Comparison of ENCODE assay signal across 8 cellular contexts in genomic region chr9:129783516-129784361, GRCh38. TPM values are rescaled to one million over a fixed set of nuclear protein-coding genes. Genes with fewer than 3 reads are reported as not detected.
DNase-seq lines count a peak whose midpoint lies in the region; ATAC-seq and TF ChIP-seq lines count a peak whose summit lies in the region.

No MANE protein-coding gene starts in this region.

- DNase-seq in DMS79 treated with DMSO at 0.1 percent for 48 hours (lab: John Stamatoyannopoulos, UW) (peak; percentile 64), Karpas-422 (peak; percentile 91), SHP77 treated with DMSO at 0.1 percent for 48 hours (lab: John Stamatoyannopoulos, UW) (peak; percentile 13), foreskin melanocyte (peak; percentile 59), osteocyte (ENCODE audit: extremely low spot score, unreplicated experiment) (peak; percentile 89), thoracic aorta (ENCODE audit: low spot score) (no peak)
- peak; percentile 63 for DNase-seq in activated T-helper 2 cell treated with anti-CD3 and anti-CD28 coated beads, Interferon-gamma antibody, Interleukin-2, Interleukin-4, amounts not matched to agents 10 μg/mL and 5 μg/mL and 100 μg/mL, durations not matched to agents 14 hours and 24 hours and 36 hours (ENCODE audit: low spot score)

- H3K27me3 ChIP-seq in Karpas-422 (ENCODE audit: low read length): no peaks in the 10 kb centered on the region
- H3K27me3 ChIP-seq in thoracic aorta (replicated peaks; ENCODE audit: insufficient read depth): no peaks in the 10 kb centered on the region

- H3K27ac ChIP-seq in Karpas-422 (ENCODE audit: low read length) (no peak overlapping the region), thoracic aorta (no peak overlapping the region)

- peaks cover 14% of the 10 kb centered on the region for H3K27me3 Mint-ChIP-seq in activated T-helper 2 cell treated with anti-CD3 and anti-CD28 coated beads, Interferon-gamma antibody, Interleukin-2, Interleukin-4, amounts not matched to agents 10 μg/mL and 5 μg/mL and 100 μg/mL, durations not matched to agents 14 hours and 24 hours and 36 hours (ENCODE audit: low read depth)
- peaks cover 31% of the 10 kb centered on the region for H3K27me3 Mint-ChIP-seq in osteocyte (ENCODE audit: unreplicated experiment)

- H3K27ac Mint-ChIP-seq in activated T-helper 2 cell treated with anti-CD3 and anti-CD28 coated beads, Interferon-gamma antibody, Interleukin-2, Interleukin-4, amounts not matched to agents 10 μg/mL and 5 μg/mL and 100 μg/mL, durations not matched to agents 14 hours and 24 hours and 36 hours: no peak overlapping the region
- H3K27ac Mint-ChIP-seq in osteocyte (ENCODE audit: unreplicated experiment): no peak overlapping the region

- H3K36me3 Mint-ChIP-seq in activated T-helper 2 cell treated with anti-CD3 and anti-CD28 coated beads, Interferon-gamma antibody, Interleukin-2, Interleukin-4, amounts not matched to agents 10 μg/mL and 5 μg/mL and 100 μg/mL, durations not matched to agents 14 hours and 24 hours and 36 hours (ENCODE audit: low read depth): no peaks in the 10 kb centered on the region
- no peaks in the 10 kb centered on the region for H3K36me3 Mint-ChIP-seq in osteocyte (ENCODE audit: unreplicated experiment)

- no peaks in the 10 kb centered on the region for H3K9me2 ChIP-seq in Karpas-422 (replicated peaks; ENCODE audit: insufficient read depth, low read length)

- no peaks in the 10 kb centered on the region for H3K36me3 ChIP-seq in Karpas-422 (ENCODE audit: insufficient read depth, low read length)
- no peaks in the 10 kb centered on the region for H3K36me3 ChIP-seq in thoracic aorta

- H3K4me2 ChIP-seq in Karpas-422 (ENCODE audit: low read depth, low read length, poor library complexity, severe bottlenecking): no peak overlapping the region

- peak; percentile 93 for TF ChIP-seq CTCF in osteocyte (IDR thresholded peaks at IDR 0.05)
- peak; percentile 91 for TF ChIP-seq CTCF in thoracic aorta (IDR thresholded peaks at IDR 0.05)

- intact Hi-C loops in activated T-helper 2 cell treated with anti-CD3 and anti-CD28 coated beads, Interferon-gamma antibody, Interleukin-2, Interleukin-4, amounts not matched to agents 10 μg/mL and 5 μg/mL and 100 μg/mL, durations not matched to agents 14 hours and 24 hours and 36 hours (cut with micrococcal nuclease): loop anchor here (1.0 to 10.0 kb wide), 3 partner anchors 46 to 649 kb away; partner anchors contain the start of gene ASB6

- H3K79me2 ChIP-seq in Karpas-422 (ENCODE audit: low read length): no peaks in the 10 kb centered on the region

- H3K4me3 Mint-ChIP-seq in activated T-helper 2 cell treated with anti-CD3 and anti-CD28 coated beads, Interferon-gamma antibody, Interleukin-2, Interleukin-4, amounts not matched to agents 10 μg/mL and 5 μg/mL and 100 μg/mL, durations not matched to agents 14 hours and 24 hours and 36 hours (ENCODE audit: low read depth): no peak overlapping the region
- H3K4me3 Mint-ChIP-seq in osteocyte (ENCODE audit: unreplicated experiment): no peak overlapping the region

- H3K9me3 Mint-ChIP-seq in activated T-helper 2 cell treated with anti-CD3 and anti-CD28 coated beads, Interferon-gamma antibody, Interleukin-2, Interleukin-4, amounts not matched to agents 10 μg/mL and 5 μg/mL and 100 μg/mL, durations not matched to agents 14 hours and 24 hours and 36 hours: no peaks in the 10 kb centered on the region
- H3K9me3 Mint-ChIP-seq in osteocyte (ENCODE audit: unreplicated experiment): no peaks in the 10 kb centered on the region

- no peaks in the 10 kb centered on the region for H4K20me1 ChIP-seq in Karpas-422 (ENCODE audit: insufficient read depth, low read depth, low read length)

- H3K9me3 ChIP-seq in Karpas-422 (ENCODE audit: low read length) (no peaks in the 10 kb centered on the region), thoracic aorta (no peaks in the 10 kb centered on the region)

- H3K4me1 ChIP-seq in Karpas-422 (ENCODE audit: low read length): no peaks in the 10 kb centered on the region
- no peaks in the 10 kb centered on the region for H3K4me1 ChIP-seq in thoracic aorta (ENCODE audit: control insufficient read depth in 1 of 2, low read depth in 2 of 2)

- no peak overlapping the region for H2AFZ ChIP-seq in Karpas-422 (ENCODE audit: low read length)

- peaks cover 4% of the 10 kb centered on the region for H3K4me1 Mint-ChIP-seq in activated T-helper 2 cell treated with anti-CD3 and anti-CD28 coated beads, Interferon-gamma antibody, Interleukin-2, Interleukin-4, amounts not matched to agents 10 μg/mL and 5 μg/mL and 100 μg/mL, durations not matched to agents 14 hours and 24 hours and 36 hours (ENCODE audit: low read depth)
- no peaks in the 10 kb centered on the region for H3K4me1 Mint-ChIP-seq in osteocyte (ENCODE audit: unreplicated experiment)

- H3K4me3 ChIP-seq in Karpas-422 (ENCODE audit: low read length) (no peak overlapping the region), thoracic aorta (no peak overlapping the region)

- no peak overlapping the region for H3K9ac ChIP-seq in Karpas-422 (ENCODE audit: low read length)

- peak; percentile 80 for ATAC-seq in thoracic aorta (ENCODE audit: insufficient number of reproducible peaks, low FRiP score, low read depth)
- ATAC-seq in GM18511 (IDR thresholded peaks at IDR 0.05; ENCODE audit: unreplicated experiment): no peak

RNA-seq across cellular contexts. Expression of gene TOR1B, which starts 19.2 kb away (rescaled TPM):
- total RNA-seq in Karpas-422 (2014; rRNA removed; shearing (Covaris generic); ENCODE audit: low replicate concordance): 10.5 and 14.2 TPM in 2 replicates
- total RNA-seq in activated T-helper 2 cell treated with anti-CD3 and anti-CD28 coated beads, Interferon-gamma antibody, Interleukin-2, Interleukin-4, amounts not matched to agents 10 μg/mL and 5 μg/mL and 100 μg/mL, durations not matched to agents 14 hours and 24 hours and 36 hours: 23.9 and 25.2 TPM in 2 replicates
- total RNA-seq in osteocyte (32.1 and 32.7 TPM in 2 replicates), thoracic aorta (10 to 100 TPM; 28.4 to 33.4 TPM)

RNA-seq across cellular contexts. Expression of gene PTGES, which starts 30.9 kb away (rescaled TPM):
- not detected in 2 replicates for total RNA-seq in Karpas-422 (2014; rRNA removed; shearing (Covaris generic); ENCODE audit: low replicate concordance)
- total RNA-seq in activated T-helper 2 cell treated with anti-CD3 and anti-CD28 coated beads, Interferon-gamma antibody, Interleukin-2, Interleukin-4, amounts not matched to agents 10 μg/mL and 5 μg/mL and 100 μg/mL, durations not matched to agents 14 hours and 24 hours and 36 hours: 0.34 and 0.39 TPM in 2 replicates
- total RNA-seq in osteocyte (0.83 and 0.94 TPM in 2 replicates), thoracic aorta (1 to 10 TPM; 1.7 to 2.2 TPM)

RNA-seq across cellular contexts. Expression of gene TOR1A, which starts 40.2 kb away (rescaled TPM):
- total RNA-seq in Karpas-422 (2014; rRNA removed; shearing (Covaris generic); ENCODE audit: low replicate concordance): 41.7 and 53.1 TPM in 2 replicates
- total RNA-seq in activated T-helper 2 cell treated with anti-CD3 and anti-CD28 coated beads, Interferon-gamma antibody, Interleukin-2, Interleukin-4, amounts not matched to agents 10 μg/mL and 5 μg/mL and 100 μg/mL, durations not matched to agents 14 hours and 24 hours and 36 hours: 52.5 and 55.8 TPM in 2 replicates
- total RNA-seq in osteocyte: 46.1 and 51.3 TPM in 2 replicates
- total RNA-seq in thoracic aorta: 10 to 100 TPM; 36.1 to 39.3 TPM

RNA-seq across cellular contexts. Expression of gene C9orf78, which starts 51.3 kb away (rescaled TPM):
- 59.7 and 66.9 TPM in 2 replicates for total RNA-seq in Karpas-422 (2014; rRNA removed; shearing (Covaris generic); ENCODE audit: low replicate concordance)
- 54.4 and 59.6 TPM in 2 replicates for total RNA-seq in activated T-helper 2 cell treated with anti-CD3 and anti-CD28 coated beads, Interferon-gamma antibody, Interleukin-2, Interleukin-4, amounts not matched to agents 10 μg/mL and 5 μg/mL and 100 μg/mL, durations not matched to agents 14 hours and 24 hours and 36 hours
- 38.9 and 45.9 TPM in 2 replicates for total RNA-seq in osteocyte
- 100 to 1,000 TPM in 1 of 2 donors, 10 to 100 TPM in 1; 47.8 to 140 TPM for total RNA-seq in thoracic aorta

RNA-seq across cellular contexts. Expression of gene USP20, which starts 51.5 kb away (rescaled TPM):
- total RNA-seq in Karpas-422 (2014; rRNA removed; shearing (Covaris generic); ENCODE audit: low replicate concordance): 11.7 and 40.3 TPM in 2 replicates
- 45.6 and 52.3 TPM in 2 replicates for total RNA-seq in activated T-helper 2 cell treated with anti-CD3 and anti-CD28 coated beads, Interferon-gamma antibody, Interleukin-2, Interleukin-4, amounts not matched to agents 10 μg/mL and 5 μg/mL and 100 μg/mL, durations not matched to agents 14 hours and 24 hours and 36 hours
- total RNA-seq in osteocyte (31.2 and 32.6 TPM in 2 replicates), thoracic aorta (10 to 100 TPM; 47.8 to 51.2 TPM)
